27 cellular contexts compared by ENCODE assay signal in genomic region chr7:116597384-116597783, GRCh38.
"Had no signal": no experiment of that assay in that cellular context is flagged by ENCODE, and none has a peak within 500 bp of the region (broad histone marks: within the 10 kb centered on the region; RNA-seq: fewer than 3 reads in every experiment).

No MANE protein-coding gene starts in this region.

- DNase-seq: stimulated activated CD4-positive, alpha-beta T cell treated with anti-CD3 and anti-CD28 coated beads, Interleukin-2, amount 100 ng/mL, for 48 hours; stimulated activated CD4-positive, alpha-beta T cell treated with anti-CD3 and anti-CD28 coated beads, Interleukin-4, amount 100 ng/mL, for 1 hour; stimulated activated CD4-positive, alpha-beta T cell treated with anti-CD3 and anti-CD28 coated beads, Interleukin-4, amount 100 ng/mL, for 24 hours; stimulated activated CD4-positive, alpha-beta T cell treated with anti-CD3 and anti-CD28 coated beads, Interleukin-4, amount 100 ng/mL, for 4 hours; stimulated activated CD8-positive, alpha-beta memory T cell treated with anti-CD3 and anti-CD28 coated beads, Interleukin-4, amount 100 ng/mL, for 48 hours; stimulated activated naive B cell treated with anti-CD40 and anti-IgM and Interleukin-4, amounts not matched to agents 10 μg/mL and 1 μg/mL and 100 μg/mL, for 72 hours; stimulated activated naive CD4-positive, alpha-beta T cell; stimulated activated naive CD4-positive, alpha-beta T cell treated with Interleukin-2 at 50 U/mL for 16 hours; stimulated activated naive CD8-positive, alpha-beta T cell treated with anti-CD3 and anti-CD28 coated beads, Interleukin-15, amount 100 ng/mL, for 72 hours; stimulated activated naive CD8-positive, alpha-beta T cell treated with anti-CD3 and anti-CD28 coated beads, Interleukin-15, Interleukin-2, amounts not matched to agents 100 U/mL and 50 U/mL, for 24 hours; stomach; substantia nigra; testis; thyroid gland; tibial artery; transverse colon; trophoblast cell; upper lobe of left lung; upper lobe of right lung; uterus had no signal

- ATAC-seq: stimulated activated effector memory CD8-positive, alpha-beta T cell treated with anti-CD3 and anti-CD28 coated beads, Interleukin-12 subunit alpha, Interleukin-12 subunit beta, amount 100 ng/mL, for 72 hours; stimulated activated memory B cell treated with anti-CD40 and anti-IgM and Interleukin-4, amounts not matched to agents 10 μg/mL and 1 μg/mL and 100 μg/mL, for 72 hours; stimulated activated naive B cell treated with anti-CD40 and anti-IgM and Interleukin-4, amounts not matched to agents 10 μg/mL and 1 μg/mL and 100 μg/mL, for 72 hours; stimulated activated naive CD8-positive, alpha-beta T cell treated with anti-CD3 and anti-CD28 coated beads, Interleukin-15, amount 100 ng/mL, for 72 hours; stimulated activated naive CD8-positive, alpha-beta T cell treated with anti-CD3 and anti-CD28 coated beads, Interleukin-15, Interleukin-2, amounts not matched to agents 100 U/mL and 50 U/mL, for 24 hours; upper lobe of right lung had no signal

- H3K27ac ChIP-seq: stomach, suprapubic skin, testis, thoracic aorta, thyroid gland, tibial artery, transverse colon, upper lobe of left lung, upper lobe of right lung, uterus, vagina had no signal

- H3K27me3 ChIP-seq: stomach, suprapubic skin, testis, thyroid gland, tibial artery, tibial nerve, transverse colon, upper lobe of left lung, upper lobe of right lung, uterus, vagina had no signal

- H3K9me3 ChIP-seq: stomach, suprapubic skin, testis, thoracic aorta, thyroid gland, tibial artery, tibial nerve, transverse colon, upper lobe of left lung, upper lobe of right lung, uterus, vagina had no signal

- FAIRE-seq: urothelium cell line had no signal

- H3K4me1 ChIP-seq: testis, uterus had no signal

- H3K4me3 ChIP-seq: stomach, suprapubic skin, testis, thoracic aorta, thyroid gland, tibial artery, tibial nerve, transverse colon, upper lobe of left lung, upper lobe of right lung, uterus, vagina had no signal

- H3K36me3 ChIP-seq: stomach, suprapubic skin, thoracic aorta, thyroid gland, tibial artery, tibial nerve, transverse colon, upper lobe of left lung, upper lobe of right lung, uterus, vagina had no signal
